In the genomic region with DNA sequence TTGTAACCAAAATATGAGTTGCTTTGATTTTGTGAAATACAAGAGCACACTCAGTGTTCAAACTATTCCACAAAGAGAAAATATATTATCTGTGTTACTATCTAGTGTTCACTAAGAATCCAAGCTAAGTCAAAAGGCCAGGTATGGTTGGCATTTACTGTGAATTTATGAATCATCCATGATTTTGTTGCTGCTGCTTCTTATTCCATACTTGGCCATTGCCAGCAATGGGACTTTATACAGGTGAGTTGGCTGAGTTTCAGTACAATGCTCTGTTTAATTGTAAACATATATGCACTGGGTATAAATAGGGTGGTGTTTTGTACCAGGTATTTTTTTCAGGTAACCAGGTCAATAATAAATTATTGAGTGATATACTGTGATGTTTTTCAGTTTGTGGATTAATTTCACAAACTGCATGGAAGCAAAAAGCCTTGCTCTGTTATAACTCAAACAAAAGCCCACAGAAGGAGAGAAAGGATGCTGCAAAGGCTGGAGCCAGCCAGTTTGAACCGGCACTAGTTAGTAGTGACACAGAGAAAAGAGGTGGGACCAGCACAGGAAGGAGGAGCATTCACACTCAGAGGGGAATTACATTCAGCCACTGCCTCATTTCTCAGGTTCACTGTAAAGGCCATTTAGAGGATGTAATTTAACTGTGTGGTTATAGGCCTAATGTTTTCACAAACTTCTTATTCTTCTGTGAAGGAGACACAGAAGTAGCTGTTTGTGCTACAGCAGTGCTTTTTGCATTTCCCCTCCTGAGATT, we compare ENCODE assay signal across 8 cellular contexts.
A peak's percentile ranks its signal among the peaks of the same experiment; 100 is the strongest.
DNase-seq lines count a peak whose midpoint lies in the region; ATAC-seq lines count a peak whose summit lies in the region.

No MANE protein-coding gene starts in this region.

- ATAC-seq in activated CD4-positive, alpha-beta T cell treated with anti-CD3 and anti-CD28 coated beads for 36 hours, result peak; percentile 100
- peak; percentile 100 for ATAC-seq in HG02610 (IDR thresholded peaks at IDR 0.05; ENCODE audit: unreplicated experiment)
- peak; percentile 93 to 96 for ATAC-seq in activated T-cell treated with anti-CD3 and anti-CD28 coated beads, Interleukin-2, amount 50 U/mL, for 4 hours

- CTCF ChIA-PET in activated CD4-positive, alpha-beta T cell treated with anti-CD3 and anti-CD28 coated beads for 36 hours (lab: Charles Lee), result interaction anchor here (1.1 to 1.3 kb wide), 2 partner anchors 9 to 479 kb away, joined by 3 to 5 read pairs; no protein-coding TSS in a partner anchor

- intact Hi-C loops in activated CD4-positive, alpha-beta T cell treated with anti-CD3 and anti-CD28 coated beads for 36 hours (cut with DNase I, micrococcal nuclease), result no loop called here

- H3K4me1 Mint-ChIP-seq in activated CD4-positive, alpha-beta T cell treated with anti-CD3 and anti-CD28 coated beads for 36 hours, result peaks cover 17% of the 10 kb centered on the region
- peaks cover 11% of the 10 kb centered on the region for H3K4me1 Mint-ChIP-seq in activated T-cell treated with anti-CD3 and anti-CD28 coated beads, Interleukin-2, amount 50 U/mL, for 4 hours (ENCODE audit: low read depth)

- peak; percentile 78 for DNase-seq in activated CD4-positive, alpha-beta T cell treated with anti-CD3 and anti-CD28 coated beads for 36 hours
- no peak for DNase-seq in activated CD4-positive, alpha-beta T cell treated with anti-CD3 and anti-CD28 coated beads for 1 hour
- DNase-seq in NCI-H1417 treated with DMSO at 0.1 percent for 48 hours (lab: John Stamatoyannopoulos, UW) (peak; percentile 13), iPS-NIHi7 (ENCODE audit: extremely low spot score) (peak; percentile 72), 8988T (no peak)
- DNase-seq in activated T-cell treated with anti-CD3 and anti-CD28 coated beads, Interleukin-2, amount 50 U/mL, for 4 hours, result no peak
- peak; percentile 12 for DNase-seq in stimulated activated CD8-positive, alpha-beta memory T cell treated with anti-CD3 and anti-CD28 coated beads, Interleukin-4, amount 100 ng/mL, for 24 hours (ENCODE audit: low read depth)

- POLR2A ChIA-PET in activated CD4-positive, alpha-beta T cell treated with anti-CD3 and anti-CD28 coated beads for 36 hours (lab: Charles Lee), result no interaction called here

- H3K36me3 Mint-ChIP-seq in activated CD4-positive, alpha-beta T cell treated with anti-CD3 and anti-CD28 coated beads for 36 hours (ENCODE audit: low read depth), result no peaks in the 10 kb centered on the region
- no peaks in the 10 kb centered on the region for H3K36me3 Mint-ChIP-seq in activated T-cell treated with anti-CD3 and anti-CD28 coated beads, Interleukin-2, amount 50 U/mL, for 4 hours (ENCODE audit: insufficient read depth)

- H3K27ac Mint-ChIP-seq in activated CD4-positive, alpha-beta T cell treated with anti-CD3 and anti-CD28 coated beads for 36 hours, result peak overlapping the region; percentile 69

- no peaks in the 10 kb centered on the region for H3K27me3 Mint-ChIP-seq in activated CD4-positive, alpha-beta T cell treated with anti-CD3 and anti-CD28 coated beads for 36 hours
- H3K27me3 Mint-ChIP-seq in activated T-cell treated with anti-CD3 and anti-CD28 coated beads, Interleukin-2, amount 50 U/mL, for 4 hours (ENCODE audit: low read depth), result no peaks in the 10 kb centered on the region

- no peaks in the 10 kb centered on the region for H3K9me3 Mint-ChIP-seq in activated CD4-positive, alpha-beta T cell treated with anti-CD3 and anti-CD28 coated beads for 36 hours (ENCODE audit: low read depth)
- no peaks in the 10 kb centered on the region for H3K9me3 Mint-ChIP-seq in activated T-cell treated with anti-CD3 and anti-CD28 coated beads, Interleukin-2, amount 50 U/mL, for 4 hours

- no peak overlapping the region for H3K4me3 Mint-ChIP-seq in activated CD4-positive, alpha-beta T cell treated with anti-CD3 and anti-CD28 coated beads for 36 hours
- H3K4me3 Mint-ChIP-seq in activated T-cell treated with anti-CD3 and anti-CD28 coated beads, Interleukin-2, amount 50 U/mL, for 4 hours, result no peak overlapping the region

Comparison
In these comparisons a context has a peak if more than half of its experiments do, and no peak if none do; other contexts are left out.
1. DNase-seq: peak in activated CD4-positive, alpha-beta T cell treated with anti-CD3 and anti-CD28 coated beads for 36 hours (single experiment), NCI-H1417 treated with DMSO at 0.1 percent for 48 hours (single experiment), iPS-NIHi7 (single experiment) and stimulated activated CD8-positive, alpha-beta memory T cell treated with anti-CD3 and anti-CD28 coated beads, Interleukin-4, amount 100 ng/mL, for 24 hours (single experiment); none in activated CD4-positive, alpha-beta T cell treated with anti-CD3 and anti-CD28 coated beads for 1 hour (single experiment), activated T-cell treated with anti-CD3 and anti-CD28 coated beads, Interleukin-2, amount 50 U/mL, for 4 hours (single experiment) and 8988T (single experiment).
2. Peak in every context shown above with its lines, with median percentiles within 50 percentile points of each other: ATAC-seq.